ENCODE assay signal across 9 cellular contexts in the genomic region with DNA sequence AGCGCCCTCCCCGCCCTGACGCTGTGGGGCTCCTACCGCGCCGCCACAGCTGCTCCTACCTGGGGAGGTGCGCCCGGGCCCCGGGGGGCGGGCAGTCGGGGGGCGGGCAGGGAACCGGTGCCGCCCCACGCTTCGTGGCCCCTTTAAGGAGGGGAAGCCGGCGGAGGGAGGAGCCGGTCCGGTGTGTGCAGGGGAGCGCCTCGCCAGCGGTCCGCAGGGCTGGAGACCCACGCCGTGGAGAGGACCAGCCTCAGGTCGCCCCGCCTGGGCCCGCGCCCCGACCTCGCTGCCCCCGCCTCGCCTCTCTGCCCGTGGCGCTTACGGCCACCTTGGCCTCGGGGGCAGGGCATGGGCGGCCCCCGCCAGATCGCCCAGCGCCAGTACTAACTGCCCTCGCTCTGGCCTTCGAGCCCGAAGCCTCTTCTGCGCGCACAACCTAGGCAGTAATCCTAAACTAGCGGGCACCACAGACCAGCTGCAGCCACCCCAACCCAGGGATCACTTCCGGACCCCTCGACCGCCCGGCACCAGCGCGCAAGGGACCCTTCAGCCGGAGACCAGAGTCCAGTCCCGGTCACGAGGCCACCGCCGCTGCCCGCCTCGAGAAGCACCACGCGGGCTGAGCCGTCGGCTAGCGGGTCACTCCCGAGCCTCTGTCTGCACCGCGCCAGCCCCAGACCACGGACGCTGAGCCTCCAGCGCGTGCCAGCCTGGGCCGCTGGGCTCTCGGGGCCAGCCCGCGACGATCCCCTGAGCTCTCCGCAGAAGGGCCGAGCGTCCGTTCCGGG. TPM values are rescaled to one million over a fixed set of nuclear protein-coding genes. Genes with fewer than 3 reads are reported as not detected.
A peak's percentile ranks its signal among the peaks of the same experiment; 100 is the strongest.
DNase-seq lines count a peak whose midpoint lies in the region; ATAC-seq, FAIRE-seq and TF ChIP-seq lines count a peak whose summit lies in the region.
"Had no signal": no experiment of that assay in that cellular context is flagged by ENCODE, and none has a peak within 500 bp of the region (broad histone marks: within the 10 kb centered on the region; RNA-seq: fewer than 3 reads in every experiment).

A gene (plus strand): TSS at position 171 of the 788 bp plus-strand sequence. CDS start 689 bp downstream, outside the sequence.

- RAD21 ChIA-PET in GM12878 (lab: Charles Lee; ENCODE audit: unreplicated experiment): no interaction called here

- H3K9ac ChIP-seq in GM12878 (ENCODE audit: control insufficient read depth, insufficient read depth, low read length): no peak within 1 kb of the TSS

- peaks cover 34% of the 10 kb centered on the region for H3K4me1 Mint-ChIP-seq in stimulated activated naive CD8-positive, alpha-beta T cell treated with anti-CD3 and anti-CD28 coated beads, Interleukin-15, Interleukin-2, amounts not matched to agents 100 ng/mL and 50 ng/mL, for 24 hours (ENCODE audit: low read depth)

- no peak for FAIRE-seq in GM12878 (lab: Jason Lieb, UNC)
- FAIRE-seq: GM18507 had no signal

- no peak for DNase-seq in stimulated activated naive CD8-positive, alpha-beta T cell treated with anti-CD3 and anti-CD28 coated beads, Interleukin-15, Interleukin-2, amounts not matched to agents 100 U/mL and 50 U/mL, for 24 hours
- no peak for DNase-seq in GM12878 (ENCODE audit: low read depth, low spot score)

- H3K4me3 ChIP-seq in GM12878 (no peak within 1 kb of the TSS), mononuclear cell (ENCODE audit: low read length) (peak within 1 kb of the TSS; percentile 13)

- H3K27me3 Mint-ChIP-seq in stimulated activated naive CD8-positive, alpha-beta T cell treated with anti-CD3 and anti-CD28 coated beads, Interleukin-15, Interleukin-2, amounts not matched to agents 100 ng/mL and 50 ng/mL, for 24 hours: peaks cover 84% of the 10 kb centered on the region

- CTCF ChIA-PET in GM12878 (lab: Yijun Ruan, JAX): no interaction called here

- no TSS peak for BruUV-seq in GM12878 (replicated peaks; lab: Mats Ljungman, UMichigan)

- 31% methylated on average over 42 of the region's 83 CpGs for WGBS in GM12878 (ENCODE audit: insufficient coverage, insufficient replicate concordance, low lambda C conversion rate, missing lambda C conversion rate)

- intact Hi-C loops in GM12878 (cut with micrococcal nuclease; ENCODE audit: unreplicated experiment): no loop called here

- H3K4me1 ChIP-seq in GM12878 (ENCODE audit: control insufficient read depth, insufficient read depth, low read length) (no peaks in the 10 kb centered on the region), mononuclear cell (ENCODE audit: insufficient read depth, low read length) (peaks cover 43% of the 10 kb centered on the region)

- SMC1A ChIA-PET in GM12878 (lab: Charles Lee; ENCODE audit: uncharacterized antibody, unreplicated experiment): no interaction called here

- POLR2A ChIA-PET in GM12878 (lab: Charles Lee): no interaction called here

- no peak within 1 kb of the TSS for H3K27ac ChIP-seq in GM12878 (ENCODE audit: control insufficient read depth, insufficient read depth)

- H3K27ac Mint-ChIP-seq in stimulated activated naive CD8-positive, alpha-beta T cell treated with anti-CD3 and anti-CD28 coated beads, Interleukin-15, Interleukin-2, amounts not matched to agents 100 ng/mL and 50 ng/mL, for 24 hours: peak within 1 kb of the TSS; percentile 40

- no peak for ATAC-seq in stimulated activated naive CD8-positive, alpha-beta T cell treated with anti-CD3 and anti-CD28 coated beads, Interleukin-15, Interleukin-2, amounts not matched to agents 100 U/mL and 50 U/mL, for 24 hours
- ATAC-seq in GM12878 (no peak), HG03521 (IDR thresholded peaks at IDR 0.05; ENCODE audit: unreplicated experiment) (no peak), HG02884 (IDR thresholded peaks at IDR 0.05; ENCODE audit: unreplicated experiment) (no peak), GM21717 (IDR thresholded peaks at IDR 0.05; ENCODE audit: unreplicated experiment) (no peak), GM19035 (IDR thresholded peaks at IDR 0.05; ENCODE audit: unreplicated experiment) (no peak)

- TF ChIP-seq POLR2A in GM12878 (IDR thresholded peaks at IDR 0.05; ENCODE audit: low read depth, low read length): no peak

- H3K4me2 ChIP-seq in GM12878 (ENCODE audit: control insufficient read depth, insufficient read depth): peak within 1 kb of the TSS; percentile 53

- H4K20me1 ChIP-seq in GM12878 (ENCODE audit: control insufficient read depth, insufficient read depth): no peaks in the 10 kb centered on the region

- H3K79me2 ChIP-seq in GM12878 (ENCODE audit: control insufficient read depth, insufficient read depth, low read length): no peaks in the 10 kb centered on the region

- TF ChIP-seq EP300 in GM12878 (IDR thresholded peaks at IDR 0.05; ENCODE audit: borderline replicate concordance in 1 of 2, control insufficient read depth in 1 of 2, low read depth in 2 of 2, low read length in 2 of 2): no peak

- no peaks in the 10 kb centered on the region for H3K36me3 ChIP-seq in GM12878 (ENCODE audit: control insufficient read depth in 2 of 2, insufficient read depth in 2 of 2, low read length in 1 of 2)

- H3K9me3 Mint-ChIP-seq in stimulated activated naive CD8-positive, alpha-beta T cell treated with anti-CD3 and anti-CD28 coated beads, Interleukin-15, Interleukin-2, amounts not matched to agents 100 ng/mL and 50 ng/mL, for 24 hours: no peaks in the 10 kb centered on the region

- H3K4me3 Mint-ChIP-seq in stimulated activated naive CD8-positive, alpha-beta T cell treated with anti-CD3 and anti-CD28 coated beads, Interleukin-15, Interleukin-2, amounts not matched to agents 100 ng/mL and 50 ng/mL, for 24 hours: peak within 1 kb of the TSS; percentile 85

- in situ Hi-C loops in GM12878 (cut with MboI): no loop called here

- no peaks in the 10 kb centered on the region; the same call in 2 of the 3 replicates for H3K9me3 ChIP-seq in GM12878 (replicated peaks; ENCODE audit: control insufficient read depth, insufficient read depth, low read length)
- H3K9me3 ChIP-seq in mononuclear cell (ENCODE audit: low read depth, low read length): no peaks in the 10 kb centered on the region

- TF ChIP-seq RAD21 in GM12878 (IDR thresholded peaks at IDR 0.05; ENCODE audit: insufficient read depth, low read depth, low read length): no peak

- TF ChIP-seq CTCF in GM12878 (IDR thresholded peaks at IDR 0.05 in 2 of 3, conservative IDR thresholded peaks at IDR 0.05 in 1 of 3; ENCODE audit: control insufficient read depth in 2 of 3, extremely low read depth in 1 of 3, insufficient read depth in 1 of 3, low read depth in 3 of 3, low read length in 3 of 3): no peak

- no peak within 1 kb of the TSS; the same call in 1 of the 2 replicates for H2AFZ ChIP-seq in GM12878 (ENCODE audit: control insufficient read depth, low read depth, low read length)

- H3K36me3 Mint-ChIP-seq in stimulated activated naive CD8-positive, alpha-beta T cell treated with anti-CD3 and anti-CD28 coated beads, Interleukin-15, Interleukin-2, amounts not matched to agents 100 ng/mL and 50 ng/mL, for 24 hours (ENCODE audit: low read depth): no peaks in the 10 kb centered on the region

- H3K27me3 ChIP-seq in GM12878 (replicated peaks in 1 of 2; ENCODE audit: control insufficient read depth in 2 of 2, insufficient read depth in 2 of 2, low read length in 1 of 2) (peaks cover 24 to 57% of the 10 kb centered on the region in 2 experiments), mononuclear cell (ENCODE audit: insufficient read depth, low read length) (peaks cover 87% of the 10 kb centered on the region)

TF ChIP-seq in GM12878, 131 proteins besides CTCF, POLR2A, EP300 and RAD21:
- peak; percentile 19 for TF ChIP-seq HDAC6 (IDR thresholded peaks at IDR 0.05; ENCODE audit: unreplicated experiment)
- TF ChIP-seq, protein P1, sequence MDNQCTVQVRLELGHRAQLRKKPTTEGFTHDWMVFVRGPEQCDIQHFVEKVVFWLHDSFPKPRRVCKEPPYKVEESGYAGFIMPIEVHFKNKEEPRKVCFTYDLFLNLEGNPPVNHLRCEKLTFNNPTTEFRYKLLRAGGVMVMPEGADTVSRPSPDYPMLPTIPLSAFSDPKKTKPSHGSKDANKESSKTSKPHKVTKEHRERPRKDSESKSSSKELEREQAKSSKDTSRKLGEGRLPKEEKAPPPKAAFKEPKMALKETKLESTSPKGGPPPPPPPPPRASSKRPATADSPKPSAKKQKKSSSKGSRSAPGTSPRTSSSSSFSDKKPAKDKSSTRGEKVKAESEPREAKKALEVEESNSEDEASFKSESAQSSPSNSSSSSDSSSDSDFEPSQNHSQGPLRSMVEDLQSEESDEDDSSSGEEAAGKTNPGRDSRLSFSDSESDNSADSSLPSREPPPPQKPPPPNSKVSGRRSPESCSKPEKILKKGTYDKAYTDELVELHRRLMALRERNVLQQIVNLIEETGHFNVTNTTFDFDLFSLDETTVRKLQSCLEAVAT (IDR thresholded peaks at IDR 0.05): no peak

RNA-seq across cellular contexts. Expression of the gene that starts here (rescaled TPM):
- not detected in 2 replicates for total RNA-seq in GM12878 (2013; cell fraction: nucleolus; rRNA removed)
- total RNA-seq in GM12878 (2014; rRNA removed) (not detected in 2 replicates), GM12878 (2014; rRNA removed; fragmentation: Illumina TruSeq; extraction: Trizol) (not detected in 2 replicates), GM12878 (2021) (not detected in 2 replicates), mononuclear cell (not detected)
- polyA plus RNA-seq in GM12878 (2011; ENCODE audit: low read depth): not detected
- polyA plus RNA-seq in GM12878 (2011; rRNA removed) (not detected in 2 replicates), GM12878 (2014; fragmentation: Illumina TruSeq; extraction: Trizol) (not detected in 2 replicates), GM12878 (2014; fragmentation: Nextera tagmentation; extraction: Ambion mirVana) (not detected), GM12878 (2014; rRNA removed) (not detected in 2 replicates), GM12878 (2016; fragmentation: Nextera tagmentation; extraction: Ambion mirVana) (not detected)
- not detected in 2 replicates for polyA plus RNA-seq in GM12878 (2011; cell fraction: cytosol; rRNA removed)
- not detected in 2 replicates for polyA plus RNA-seq in GM12878 (2011; cell fraction: nucleus; rRNA removed)
- polyA plus RNA-seq in GM12878 (2012): 0.04 TPM in 1 of 2 replicates, not detected in the other
- polyA minus RNA-seq in GM12878 (2011; rRNA and poly(A)+ RNA removed): not detected in 2 replicates
- polyA minus RNA-seq in GM12878 (2011; cell fraction: cytosol; rRNA and poly(A)+ RNA removed): not detected in 2 replicates
- polyA minus RNA-seq in GM12878 (2011; cell fraction: nucleus; rRNA and poly(A)+ RNA removed): not detected in 2 replicates
